1 cellular context compared by ENCODE assay signal in genomic region chr19:40808021-40808325, GRCh38.
TF ChIP-seq lines count a peak whose summit lies in the region.

No MANE protein-coding gene starts in this region.

TF ChIP-seq in GM23338, 12 proteins besides CTCF, POLR2A, EP300 and RAD21:
- no peak for TF ChIP-seq ZNF462 (CRISPR knock-in tag; IDR thresholded peaks at IDR 0.05)
- no peak for TF ChIP-seq NANOG (IDR thresholded peaks at IDR 0.05; ENCODE audit: borderline replicate concordance)
- no peak for TF ChIP-seq CREB1 (CRISPR knock-in tag; IDR thresholded peaks at IDR 0.05; ENCODE audit: low read depth)
- no peak for TF ChIP-seq ZNF331 (CRISPR knock-in tag; IDR thresholded peaks at IDR 0.05; ENCODE audit: low read depth)
- no peak for TF ChIP-seq STAT1 (IDR thresholded peaks at IDR 0.05; ENCODE audit: unreplicated experiment)
- TF ChIP-seq EZH2phosphoT487 (IDR thresholded peaks at IDR 0.05; ENCODE audit: unreplicated experiment), result no peak
- no peak for TF ChIP-seq POLR2AphosphoS5 (IDR thresholded peaks at IDR 0.05; ENCODE audit: low read depth)
- TF ChIP-seq JUNB (IDR thresholded peaks at IDR 0.05; ENCODE audit: unreplicated experiment), result no peak
- no peak for TF ChIP-seq EZH2 (IDR thresholded peaks at IDR 0.05; ENCODE audit: low read depth, unreplicated experiment)
- no peak for TF ChIP-seq ETS1 (IDR thresholded peaks at IDR 0.05)
- TF ChIP-seq REST (IDR thresholded peaks at IDR 0.05; ENCODE audit: unreplicated experiment), result no peak
- no peak for TF ChIP-seq ZNF114 (CRISPR knock-in tag; IDR thresholded peaks at IDR 0.05)
